ENCODE assay signal across 34 cellular contexts in genomic region chr6:15938086-15938485, GRCh38.
DNase-seq lines count a peak whose midpoint lies in the region; ATAC-seq, FAIRE-seq and TF ChIP-seq lines count a peak whose summit lies in the region.
"Had no signal": no experiment of that assay in that cellular context is flagged by ENCODE, and none has a peak within 500 bp of the region (broad histone marks: within the 10 kb centered on the region; RNA-seq: fewer than 3 reads in every experiment).

No MANE protein-coding gene starts in this region.

- no peak for TF ChIP-seq RAD21 in K562 (CRISPR knock-in tag; conservative IDR thresholded peaks at IDR 0.05 in 1 of 2, IDR thresholded peaks at IDR 0.05 in 1 of 2)

- H3K9ac ChIP-seq in K562 (ENCODE audit: insufficient read depth in 1 of 2, low read depth in 2 of 2, low read length in 2 of 2), result no peak overlapping the region
- H3K9ac ChIP-seq in endothelial cell of umbilical vein (replicated peaks; ENCODE audit: extremely low read depth, insufficient read depth, low read length), result no peak overlapping the region
- H3K9ac ChIP-seq: BLaER1; BLaER1 treated with 17β-estradiol and CSF1 and Interleukin-3, amounts not matched to agents 10 nM and 100 nM had no signal

- H3K36me3 ChIP-seq in K562 (ENCODE audit: control insufficient read depth, insufficient read depth, low read length) (no peaks in the 10 kb centered on the region), endothelial cell of umbilical vein (ENCODE audit: control insufficient read depth in 2 of 2, extremely low read depth in 1 of 2, insufficient read depth in 2 of 2, low read length in 2 of 2) (no peaks in the 10 kb centered on the region), MG63 (no peaks in the 10 kb centered on the region), A673 (ENCODE audit: insufficient read depth, low read length, poor library complexity, severe bottlenecking) (no peaks in the 10 kb centered on the region)
- H3K36me3 ChIP-seq: BE2C; BLaER1; BLaER1 treated with 17β-estradiol and CSF1 and Interleukin-3, amounts not matched to agents 10 nM and 100 nM had no signal

- H3K9me1 ChIP-seq in K562 (ENCODE audit: control insufficient read depth, insufficient read depth, low read length) (no peaks in the 10 kb centered on the region), endothelial cell of umbilical vein (replicated peaks; ENCODE audit: control insufficient read depth, extremely low read depth, insufficient read depth, low read length) (no peaks in the 10 kb centered on the region)

- H3K27me3 ChIP-seq in K562 (ENCODE audit: control insufficient read depth in 2 of 2, insufficient read depth in 2 of 2, low read length in 2 of 2), result no peaks in the 10 kb centered on the region
- H3K27me3 ChIP-seq in endothelial cell of umbilical vein (ENCODE audit: control insufficient read depth in 2 of 2, insufficient read depth in 2 of 2, low read length in 2 of 2), result no peaks in the 10 kb centered on the region
- H3K27me3 ChIP-seq in MG63, result no peaks in the 10 kb centered on the region
- no peaks in the 10 kb centered on the region for H3K27me3 ChIP-seq in A673 (replicated peaks; ENCODE audit: insufficient read depth, low read depth, low read length, poor library complexity)
- H3K27me3 ChIP-seq: BE2C; BLaER1; BLaER1 treated with 17β-estradiol and CSF1 and Interleukin-3, amounts not matched to agents 10 nM and 100 nM had no signal

- H3K9me3 Mint-ChIP-seq in stimulated activated effector memory CD8-positive, alpha-beta T cell treated with anti-CD3 and anti-CD28 coated beads, Interleukin-12 subunit alpha, Interleukin-12 subunit beta, amount 100 ng/mL, for 72 hours, result no peaks in the 10 kb centered on the region
- H3K9me3 Mint-ChIP-seq: CD8-positive, alpha-beta T cell had no signal

- no peak for TF ChIP-seq POLR2A in K562 (conservative IDR thresholded peaks at IDR 0.05)
- TF ChIP-seq POLR2A in endothelial cell of umbilical vein (IDR thresholded peaks at IDR 0.05; ENCODE audit: low read depth, low read length), result no peak

- dilution Hi-C loops in endothelial cell of umbilical vein (cut with MboI; ENCODE audit: extremely low pct_ligation_motif_present, low sequenced_read_pairs), result no loop called here

- no peaks in the 10 kb centered on the region for H3K36me3 Mint-ChIP-seq in stimulated activated effector memory CD8-positive, alpha-beta T cell treated with anti-CD3 and anti-CD28 coated beads, Interleukin-12 subunit alpha, Interleukin-12 subunit beta, amount 100 ng/mL, for 72 hours
- H3K36me3 Mint-ChIP-seq: CD4-positive, alpha-beta memory T cell; CD4-positive, CD25-positive, alpha-beta regulatory T cell; CD8-positive, alpha-beta T cell had no signal

- no peak overlapping the region for H3K4me3 Mint-ChIP-seq in stimulated activated effector memory CD8-positive, alpha-beta T cell treated with anti-CD3 and anti-CD28 coated beads, Interleukin-12 subunit alpha, Interleukin-12 subunit beta, amount 100 ng/mL, for 72 hours
- H3K4me3 Mint-ChIP-seq: B cell; CD14-positive monocyte; CD4-positive, alpha-beta memory T cell; CD4-positive, alpha-beta T cell; CD4-positive, CD25-positive, alpha-beta regulatory T cell; CD8-positive, alpha-beta memory T cell; CD8-positive, alpha-beta T cell had no signal

- H3K4me3 ChIP-seq in K562 (no peak overlapping the region), endothelial cell of umbilical vein (replicated peaks in 1 of 3; ENCODE audit: insufficient read depth in 1 of 3, low read depth in 1 of 3, low read length in 3 of 3) (no peak overlapping the region), MG63 (no peak overlapping the region), A673 (ENCODE audit: low read depth, low read length, poor library complexity, severe bottlenecking) (no peak overlapping the region)
- H3K4me3 ChIP-seq: A549; BLaER1; BLaER1 treated with 17β-estradiol and CSF1 and Interleukin-3, amounts not matched to agents 10 nM and 100 nM had no signal

- peaks cover 9% of the 10 kb centered on the region for H3K4me1 Mint-ChIP-seq in stimulated activated effector memory CD8-positive, alpha-beta T cell treated with anti-CD3 and anti-CD28 coated beads, Interleukin-12 subunit alpha, Interleukin-12 subunit beta, amount 100 ng/mL, for 72 hours
- H3K4me1 Mint-ChIP-seq: CD4-positive, alpha-beta memory T cell; CD4-positive, CD25-positive, alpha-beta regulatory T cell had no signal

- H2AFZ ChIP-seq in K562 (ENCODE audit: low read depth, low read length), result no peak overlapping the region
- H2AFZ ChIP-seq in endothelial cell of umbilical vein (ENCODE audit: low read depth, low read length), result no peak overlapping the region

- in situ Hi-C loops in K562 (cut with MboI), result no loop called here

- no peak overlapping the region for H3K4me2 ChIP-seq in K562 (ENCODE audit: insufficient read depth, low read length)
- no peak overlapping the region for H3K4me2 ChIP-seq in endothelial cell of umbilical vein (ENCODE audit: insufficient read depth, low read length)
- H3K4me2 ChIP-seq: A549; BLaER1; BLaER1 treated with 17β-estradiol and CSF1 and Interleukin-3, amounts not matched to agents 10 nM and 100 nM had no signal

- H3K27ac ChIP-seq in K562 (ENCODE audit: extremely low read depth, low read depth, low read length) (no peak overlapping the region), endothelial cell of umbilical vein (ENCODE audit: insufficient read depth, low read depth, low read length) (no peak overlapping the region), A673 (ENCODE audit: low read depth, low read length, poor library complexity, severe bottlenecking) (no peak overlapping the region)
- H3K27ac ChIP-seq: 22Rv1; A549; BLaER1; BLaER1 treated with 17β-estradiol and CSF1 and Interleukin-3, amounts not matched to agents 10 nM and 100 nM; C4-2B had no signal

- H3K79me2 ChIP-seq in K562 (ENCODE audit: control insufficient read depth, insufficient read depth, low read length) (no peaks in the 10 kb centered on the region), endothelial cell of umbilical vein (ENCODE audit: control insufficient read depth, insufficient read depth, low read length) (no peaks in the 10 kb centered on the region)

- TF ChIP-seq CTCF in K562 (IDR thresholded peaks at IDR 0.05 in 2 of 3, conservative IDR thresholded peaks at IDR 0.05 in 1 of 3; ENCODE audit: insufficient read depth in 2 of 3, low read depth in 1 of 3, low read length in 3 of 3) (no peak), endothelial cell of umbilical vein (IDR thresholded peaks at IDR 0.05; ENCODE audit: extremely low read depth in 1 of 2, insufficient read depth in 1 of 2, low read depth in 1 of 2, low read length in 2 of 2) (no peak), A673 (conservative IDR thresholded peaks at IDR 0.05; ENCODE audit: low read depth, low read length) (no peak)

- CTCF ChIA-PET in K562 (lab: Yijun Ruan, JAX; ENCODE audit: low intra/inter-chr PET ratio) (no interaction called here), endothelial cell of umbilical vein (lab: Charles Lee) (no interaction called here), A673 (lab: Charles Lee) (no interaction called here)

- peaks cover 6% of the 10 kb centered on the region; the same call in 1 of the 2 replicates for H3K9me3 ChIP-seq in K562 (replicated peaks; ENCODE audit: control insufficient read depth, insufficient read depth, low read depth, low read length)
- H3K9me3 ChIP-seq in endothelial cell of umbilical vein (replicated peaks; ENCODE audit: control insufficient read depth, insufficient read depth, low read length), result no peaks in the 10 kb centered on the region
- no peaks in the 10 kb centered on the region for H3K9me3 ChIP-seq in MG63
- no peaks in the 10 kb centered on the region for H3K9me3 ChIP-seq in A673 (ENCODE audit: low read depth, low read length, poor library complexity, severe bottlenecking)
- H3K9me3 ChIP-seq: BE2C, BLaER1, Caco-2 had no signal

- H3K27ac Mint-ChIP-seq in stimulated activated effector memory CD8-positive, alpha-beta T cell treated with anti-CD3 and anti-CD28 coated beads, Interleukin-12 subunit alpha, Interleukin-12 subunit beta, amount 100 ng/mL, for 72 hours, result no peak overlapping the region
- H3K27ac Mint-ChIP-seq: B cell; CD4-positive, alpha-beta memory T cell; CD4-positive, alpha-beta T cell; CD4-positive, CD25-positive, alpha-beta regulatory T cell; CD8-positive, alpha-beta T cell had no signal

- 55% methylated on average over 3 of the region's 3 CpGs for WGBS in K562 (ENCODE audit: insufficient coverage, low coverage, missing lambda C conversion rate)

- POLR2A ChIA-PET in K562 (lab: Yijun Ruan, JAX), result interaction anchor here (1.2 kb wide), 1 partner anchor 10 kb away, joined by 3 read pairs; no protein-coding TSS in a partner anchor
- POLR2A ChIA-PET in endothelial cell of umbilical vein (lab: Charles Lee), result no interaction called here
- POLR2A ChIA-PET in A673 (lab: Charles Lee; ENCODE audit: low non-redundant PET), result no interaction called here

- no TSS peak for BruUV-seq in K562 (replicated peaks; lab: Mats Ljungman, UMichigan)
- BruUV-seq in endothelial cell of umbilical vein (replicated peaks; lab: Mats Ljungman, UMichigan), result no TSS peak
- no TSS peak for BruUV-seq in A673 (replicated peaks; lab: Mats Ljungman, UMichigan)

- intact Hi-C loops in K562 (cut with micrococcal nuclease) (no loop called here), endothelial cell of umbilical vein (cut with micrococcal nuclease) (no loop called here), A673 (cut with micrococcal nuclease; ENCODE audit: unreplicated experiment) (no loop called here)

- FAIRE-seq in K562 (lab: Jason Lieb, UNC), result no peak
- peak; percentile 66 for FAIRE-seq in endothelial cell of umbilical vein (lab: Jason Lieb, UNC)
- FAIRE-seq: A204.1, A549, D721Med had no signal

- ATAC-seq in K562, result peak; percentile 34
- ATAC-seq in stimulated activated effector memory CD8-positive, alpha-beta T cell treated with anti-CD3 and anti-CD28 coated beads, Interleukin-12 subunit alpha, Interleukin-12 subunit beta, amount 100 ng/mL, for 72 hours, result no peak
- ATAC-seq: A549; CD8-positive, alpha-beta T cell had no signal

- no peaks in the 10 kb centered on the region for H4K20me1 ChIP-seq in K562 (replicated peaks; ENCODE audit: control insufficient read depth, insufficient read depth, low read length)
- no peaks in the 10 kb centered on the region for H4K20me1 ChIP-seq in endothelial cell of umbilical vein (replicated peaks; ENCODE audit: control insufficient read depth, extremely low read depth, insufficient read depth, low read length)
- H4K20me1 ChIP-seq: BLaER1; BLaER1 treated with 17β-estradiol and CSF1 and Interleukin-3, amounts not matched to agents 10 nM and 100 nM had no signal

- peak; percentile 14 for DNase-seq in HT1080 (ENCODE audit: low read depth)
- no peak for DNase-seq in K562 (ENCODE audit: extremely low read depth in 1 of 4, low spot score in 3 of 4)
- DNase-seq in endothelial cell of umbilical vein (ENCODE audit: low read depth, low spot score), result no peak
- DNase-seq in MG63, result no peak
- DNase-seq in A673 (ENCODE audit: low spot score), result no peak
- DNase-seq in stimulated activated effector memory CD8-positive, alpha-beta T cell treated with anti-CD3 and anti-CD28 coated beads, Interleukin-12 subunit alpha, Interleukin-12 subunit beta, amount 100 ng/mL, for 72 hours (ENCODE audit: low spot score in 2 of 2), result no peak
- DNase-seq: 8988T; ACHN; BE2C; C1 segment of cervical spinal cord; Caco-2; Calu3; CD4-positive, alpha-beta memory T cell; CD4-positive, alpha-beta T cell; CD4-positive, CD25-positive, alpha-beta regulatory T cell; CD8-positive, alpha-beta memory T cell; CD8-positive, alpha-beta T cell; COR-L47; DMS 273 treated with DMSO at 0.1 percent for 48 hours; DMS153; DMS53; DMS79; DMS79 treated with DMSO at 0.1 percent for 48 hours; DND-41; EL had no signal

- no peak for TF ChIP-seq EP300 in K562 (IDR thresholded peaks at IDR 0.05; ENCODE audit: low read length)

- H3K4me1 ChIP-seq in K562 (replicated peaks in 1 of 2; ENCODE audit: control insufficient read depth in 2 of 2, insufficient read depth in 2 of 2, low read length in 2 of 2) (no peaks in the 10 kb centered on the region; a peak in 1 of 5 replicates), endothelial cell of umbilical vein (ENCODE audit: control insufficient read depth, extremely low read depth, insufficient read depth, low read length) (peaks cover 5% of the 10 kb centered on the region), A673 (ENCODE audit: insufficient read depth, low read length, poor library complexity, severe bottlenecking) (no peaks in the 10 kb centered on the region)
- H3K4me1 ChIP-seq: A549, BE2C, Caco-2 had no signal
